Comparison of ENCODE assay signal across 21 cellular contexts in genomic region chr6:141956868-141957267, GRCh38.
"Had no signal": no experiment of that assay in that cellular context is flagged by ENCODE, and none has a peak within 500 bp of the region (broad histone marks: within the 10 kb centered on the region; RNA-seq: fewer than 3 reads in every experiment).

No MANE protein-coding gene starts in this region.

- H3K27me3 ChIP-seq: breast epithelium, Peyer's patch had no signal

- H3K27ac ChIP-seq: breast epithelium, Peyer's patch had no signal

- DNase-seq: activated CD4-positive, alpha-beta T cell treated with anti-CD3 and anti-CD28 coated beads for 48 hours; activated CD4-positive, alpha-beta T cell treated with anti-CD3 and anti-CD28 coated beads, Interleukin-2, amount 50 U/mL, for 48 hours; activated CD4-positive, CD25-positive, alpha-beta regulatory T cell treated with anti-CD3 and anti-CD28 coated beads, Interleukin-2, amount 50 U/mL, for 72 hours; activated CD8-positive, alpha-beta memory T cell treated with anti-CD3 and anti-CD28 coated beads, Interleukin-2, amount 10 ng/mL, durations not matched to agents 7 days and 5 days; activated effector memory CD4-positive, alpha-beta T cell treated with Interleukin-2 at 50 U/mL for 16 hours; activated naive CD4-positive, alpha-beta T cell; activated T-cell treated with anti-CD3 and anti-CD28 coated beads, Interleukin-2, amount 50 U/mL, for 24 hours; aorta; central memory CD4-positive, alpha-beta T cell; Karpas-422; NCI-H1105 treated with DMSO at 0.1 percent for 48 hours; NCI-H1436 treated with DMSO at 0.1 percent for 48 hours; NCI-H187; NCI-H2081; NCI-H524; Peyer's patch; SHP77 treated with DMSO at 0.1 percent for 48 hours had no signal

- H3K36me3 ChIP-seq: breast epithelium, Peyer's patch had no signal

- H3K9me3 Mint-ChIP-seq: activated naive CD4-positive, alpha-beta T cell treated with anti-CD3 and anti-CD28 coated beads, Interleukin-2, amount 50 U/mL, for 24 hours had no signal

- H3K4me3 ChIP-seq: breast epithelium, Peyer's patch had no signal

- H3K36me3 Mint-ChIP-seq: activated naive CD4-positive, alpha-beta T cell treated with anti-CD3 and anti-CD28 coated beads, Interleukin-2, amount 50 U/mL, for 24 hours had no signal

- H3K4me1 Mint-ChIP-seq: activated CD8-positive, alpha-beta memory T cell treated with anti-CD3 and anti-CD28 coated beads, Interleukin-2, amount 10 ng/mL, durations not matched to agents 7 days and 5 days; activated naive CD4-positive, alpha-beta T cell treated with anti-CD3 and anti-CD28 coated beads, Interleukin-2, amount 50 U/mL, for 24 hours had no signal

- H3K27ac Mint-ChIP-seq: activated CD8-positive, alpha-beta memory T cell treated with anti-CD3 and anti-CD28 coated beads, Interleukin-2, amount 10 ng/mL, durations not matched to agents 7 days and 5 days; activated naive CD4-positive, alpha-beta T cell treated with anti-CD3 and anti-CD28 coated beads, Interleukin-2, amount 50 U/mL, for 24 hours; activated T-cell treated with anti-CD3 and anti-CD28 coated beads, Interleukin-2, amount 50 U/mL, for 24 hours; activated T-helper 1 cell treated with anti-CD3 and anti-CD28 coated beads, Interleukin-12 subunit alpha, Interleukin-12 subunit beta, Interleukin-2, Interleukin-4 antibody, amounts not matched to agents 30 ng/mL and 10 ng/mL and 1 ng/mL, durations not matched to agents 14 hours and 24 hours and 36 hours; T-helper 1 cell treated with Interleukin-12 subunit alpha and Interleukin-12 subunit beta and Interleukin-4 antibody, amounts not matched to agents 30 μg/mL and 1 μg/mL, for 36 hours had no signal

- H3K4me1 ChIP-seq: breast epithelium, Peyer's patch had no signal

- H3K9me3 ChIP-seq: Peyer's patch had no signal

- H3K4me3 Mint-ChIP-seq: activated CD8-positive, alpha-beta memory T cell treated with anti-CD3 and anti-CD28 coated beads, Interleukin-2, amount 10 ng/mL, durations not matched to agents 7 days and 5 days; activated naive CD4-positive, alpha-beta T cell treated with anti-CD3 and anti-CD28 coated beads, Interleukin-2, amount 50 U/mL, for 24 hours; activated T-cell treated with anti-CD3 and anti-CD28 coated beads, Interleukin-2, amount 50 U/mL, for 24 hours; activated T-helper 1 cell treated with anti-CD3 and anti-CD28 coated beads, Interleukin-12 subunit alpha, Interleukin-12 subunit beta, Interleukin-2, Interleukin-4 antibody, amounts not matched to agents 30 ng/mL and 10 ng/mL and 1 ng/mL, durations not matched to agents 14 hours and 24 hours and 36 hours; T-helper 1 cell treated with Interleukin-12 subunit alpha and Interleukin-12 subunit beta and Interleukin-4 antibody, amounts not matched to agents 30 μg/mL and 1 μg/mL, for 36 hours had no signal

- ATAC-seq: activated CD8-positive, alpha-beta memory T cell treated with anti-CD3 and anti-CD28 coated beads, Interleukin-2, amount 10 ng/mL, durations not matched to agents 7 days and 5 days had no signal

- H3K27me3 Mint-ChIP-seq: activated CD8-positive, alpha-beta memory T cell treated with anti-CD3 and anti-CD28 coated beads, Interleukin-2, amount 10 ng/mL, durations not matched to agents 7 days and 5 days; activated naive CD4-positive, alpha-beta T cell treated with anti-CD3 and anti-CD28 coated beads, Interleukin-2, amount 50 U/mL, for 24 hours; activated T-cell treated with anti-CD3 and anti-CD28 coated beads, Interleukin-2, amount 50 U/mL, for 24 hours had no signal
